Comparison of ENCODE assay signal across 8 cellular contexts in genomic region chr22:36977401-36977861, GRCh38. TPM values are rescaled to one million over a fixed set of nuclear protein-coding genes. Genes with fewer than 3 reads are reported as not detected.
A peak's percentile ranks its signal among the peaks of the same experiment; 100 is the strongest.
DNase-seq lines count a peak whose midpoint lies in the region; ATAC-seq and TF ChIP-seq lines count a peak whose summit lies in the region.

No MANE protein-coding gene starts in this region.

- H3K36me3 ChIP-seq in DND-41 (ENCODE audit: insufficient read depth, low read length), result no peaks in the 10 kb centered on the region
- no peaks in the 10 kb centered on the region for H3K36me3 ChIP-seq in adrenal gland (replicated peaks in 1 of 2)

- H3K9me3 ChIP-seq in DND-41 (ENCODE audit: insufficient read depth, low read length, severe bottlenecking), result no peaks in the 10 kb centered on the region
- no peaks in the 10 kb centered on the region for H3K9me3 ChIP-seq in adrenal gland (replicated peaks in 1 of 3)

- WGBS in adrenal gland, 4 donors, result 20 to 33% (median 26%) methylated on average over 6 to 13 of the region's 13 CpGs

- H3K4me1 Mint-ChIP-seq in T-cell (peaks cover 8 to 14% (median 12%) of the 10 kb centered on the region in 3 donors), immature natural killer cell (peaks cover 13% of the 10 kb centered on the region in 2 donors)

- H3K27me3 Mint-ChIP-seq in T-cell (peaks cover 0 to 6% of the 10 kb centered on the region in 2 donors), immature natural killer cell (ENCODE audit: low read depth in 3 of 3) (peaks cover 3 to 14% (median 8%) of the 10 kb centered on the region in 3 donors)

- TF ChIP-seq CTCF in DND-41 (IDR thresholded peaks at IDR 0.05; ENCODE audit: borderline replicate concordance, extremely low read depth, low read length, poor library complexity, severe bottlenecking) (peak; percentile 66), adrenal gland (IDR thresholded peaks at IDR 0.05) (peak in 4 of 6 experiments; percentile 9 to 31 (median 20))

- H3K4me3 Mint-ChIP-seq in T-cell, result peak overlapping the region; percentile 85 to 94 (median 91)
- H3K4me3 Mint-ChIP-seq in immature natural killer cell, result peak overlapping the region; percentile 95 to 99 (median 97)

- intact Hi-C loops in adrenal gland (cut with DNase I), result loop anchor here (5.0 kb wide), 2 partner anchors 105 to 430 kb away; no protein-coding TSS in a partner anchor

- no peaks in the 10 kb centered on the region for H3K9me3 Mint-ChIP-seq in T-cell
- H3K9me3 Mint-ChIP-seq in immature natural killer cell, result no peaks in the 10 kb centered on the region

- H3K27ac ChIP-seq in DND-41 (ENCODE audit: low read length), result peak overlapping the region; percentile 36
- H3K27ac ChIP-seq in adrenal gland, result peak overlapping the region in 2 of 5 donors; percentile 34 to 40

- H3K4me3 ChIP-seq in DND-41 (ENCODE audit: low read depth in 1 of 2, low read length in 2 of 2) (peak overlapping the region; percentile 20 to 59; a peak in 3 of 4 replicates), adrenal gland (peak overlapping the region in 2 of 4 donors; percentile 26 to 48)

- no peaks in the 10 kb centered on the region for H3K79me2 ChIP-seq in DND-41 (ENCODE audit: insufficient read depth, low read length)

- CTCF ChIA-PET in T-cell (lab: Charles Lee), result interaction anchor here (0.7 to 3.0 kb wide), 8 partner anchors 29 to 448 kb away, joined by 3 to 24 read pairs (median 4); partner anchors contain the start of gene IFT27 (in 1 of the 2)

- peak overlapping the region; percentile 92 to 93 for H3K27ac Mint-ChIP-seq in T-cell
- peak overlapping the region; percentile 93 to 99 (median 96) for H3K27ac Mint-ChIP-seq in immature natural killer cell

- DNase-seq in DND-41, result peak; percentile 61
- DNase-seq in T-cell, result peak; percentile 9 to 88 (median 78)
- DNase-seq in adrenal gland, result peak; percentile 51 to 71 (median 63)
- peak; percentile 64 to 73 (median 71) for DNase-seq in immature natural killer cell
- peak; percentile 89 for DNase-seq in stimulated activated CD4-positive, alpha-beta T cell treated with anti-CD3 and anti-CD28 coated beads, Interleukin-15, amount 100 ng/mL, for 24 hours

- ATAC-seq in DND-41 (ENCODE audit: insufficient read depth, low read depth) (peak; percentile 80), HG02623 (IDR thresholded peaks at IDR 0.05; ENCODE audit: unreplicated experiment) (peak; percentile 53), T-cell (replicated peaks in 1 of 4) (peak; percentile 83 to 92 (median 90)), GM18498 (IDR thresholded peaks at IDR 0.05; ENCODE audit: unreplicated experiment) (no peak), GM18519 (IDR thresholded peaks at IDR 0.05; ENCODE audit: low FRiP score, unreplicated experiment) (no peak)

- H4K20me1 ChIP-seq in DND-41 (ENCODE audit: insufficient read depth, low read length), result no peaks in the 10 kb centered on the region

- H3K4me2 ChIP-seq in DND-41 (ENCODE audit: insufficient read depth, low read length), result peak overlapping the region; percentile 86

- peak overlapping the region; percentile 51 for H3K9ac ChIP-seq in DND-41 (ENCODE audit: low read depth, low read length)

- H3K36me3 Mint-ChIP-seq in T-cell, result no peaks in the 10 kb centered on the region
- H3K36me3 Mint-ChIP-seq in immature natural killer cell, result no peaks in the 10 kb centered on the region

- H3K27me3 ChIP-seq in DND-41 (ENCODE audit: insufficient read depth, low read length, poor library complexity), result peaks cover 13% of the 10 kb centered on the region
- no peaks in the 10 kb centered on the region for H3K27me3 ChIP-seq in adrenal gland

- H2AFZ ChIP-seq in DND-41 (ENCODE audit: low read depth, low read length), result peak overlapping the region; percentile 80

- H3K4me1 ChIP-seq in DND-41 (ENCODE audit: insufficient read depth, low read length) (peaks cover 14% of the 10 kb centered on the region), adrenal gland (replicated peaks in 1 of 2) (peaks cover 0 to 12% of the 10 kb centered on the region in 2 donors)

- TF ChIP-seq POLR2A in adrenal gland (IDR thresholded peaks at IDR 0.05), result no peak

- POLR2A ChIA-PET in T-cell (lab: Charles Lee), result no interaction called here

RNA-seq across cellular contexts. Expression of gene TST, which starts 41.8 kb away (rescaled TPM):
- total RNA-seq in T-cell (1 to 10 TPM in 3 of 5 donors, under 1 TPM in 2; 0.61 to 2.2 (median 1.0) TPM), adrenal gland (100 to 1,000 TPM; 142 to 484 (median 209) TPM)
- polyA plus RNA-seq in adrenal gland (100 to 1,000 TPM in 1 of 3 donors, 10 to 100 TPM in 2; 49.7 to 207 (median 67.2) TPM), immature natural killer cell (10 to 100 TPM in 1 of 3 donors, 1 to 10 TPM in 2; 8.1 to 20.8 (median 8.4) TPM)

RNA-seq across cellular contexts. Expression of gene MPST, which starts 42.1 kb away (rescaled TPM):
- total RNA-seq in T-cell (10 to 100 TPM in 1 of 5 donors, 1 to 10 TPM in 4; 2.4 to 10.7 (median 7.1) TPM), adrenal gland (100 to 1,000 TPM in 5 of 8 donors, 10 to 100 TPM in 3; 57.3 to 332 (median 150) TPM)
- polyA plus RNA-seq in adrenal gland (100 to 1,000 TPM in 2 of 3 donors, 1 to 10 TPM in 1; 7.9 to 161 (median 136) TPM), immature natural killer cell (10 to 100 TPM; 56.0 to 97.5 (median 59.7) TPM)

Comparison
In these comparisons a context has a peak if more than half of its experiments do, and no peak if none do; other contexts are left out.
1. ATAC-seq: peak in DND-41 (single experiment), HG02623 (single experiment) and T-cell (4 of 4); none in GM18498 (single experiment) and GM18519 (single experiment).
2. RNA of gene TST, which starts 41.8 kb away (total RNA-seq): 142 to 484 TPM in adrenal gland; 0.61 to 2.2 TPM in T-cell; every median in the first group is over 10 times any median in the second.
3. RNA of gene MPST, which starts 42.1 kb away (total RNA-seq): 57.3 to 332 TPM in adrenal gland; 2.4 to 10.7 TPM in T-cell; every median in the first group is over 4 times any median in the second.
4. Peak in every context shown above with its lines, with median percentiles within 50 percentile points of each other: DNase-seq.